Comparison of ENCODE assay signal across 8 cellular contexts in the genomic region with DNA sequence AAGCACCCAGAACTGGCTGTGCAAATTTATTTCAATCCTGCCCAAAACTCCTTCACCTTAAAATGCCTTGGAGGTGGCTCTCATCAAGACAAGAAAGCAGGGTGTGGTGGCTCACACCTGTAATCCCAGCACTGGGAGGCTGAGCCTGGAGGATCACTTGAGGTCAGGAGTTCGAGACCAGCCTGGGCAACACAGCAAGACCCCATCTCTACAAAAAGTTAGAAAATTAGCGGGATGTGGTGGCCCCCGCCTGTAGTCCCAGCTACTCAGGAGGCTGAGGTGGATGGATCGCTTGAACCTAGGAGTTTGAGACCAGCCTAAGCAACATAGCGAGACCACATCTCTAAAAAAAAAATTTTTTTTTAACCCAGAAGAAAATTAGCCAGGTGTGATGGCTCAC. TPM values are rescaled to one million over a fixed set of nuclear protein-coding genes. Genes with fewer than 3 reads are reported as not detected.
DNase-seq lines count a peak whose midpoint lies in the region; ATAC-seq and TF ChIP-seq lines count a peak whose summit lies in the region.

No MANE protein-coding gene starts in this region.

- POLR2A ChIA-PET in activated CD4-positive, alpha-beta T cell treated with anti-CD3 and anti-CD28 coated beads, Interleukin-2, amount 10 ng/mL, durations not matched to agents 7 days and 5 days (lab: Charles Lee) = no interaction called here

- no peaks in the 10 kb centered on the region for H3K9me3 Mint-ChIP-seq in activated CD4-positive, alpha-beta T cell treated with anti-CD3 and anti-CD28 coated beads, Interleukin-2, amount 10 ng/mL, durations not matched to agents 7 days and 5 days

- ATAC-seq in GM18858 (IDR thresholded peaks at IDR 0.05; ENCODE audit: unreplicated experiment) (no peak), body of pancreas (no peak)

- no peaks in the 10 kb centered on the region for H3K36me3 Mint-ChIP-seq in activated CD4-positive, alpha-beta T cell treated with anti-CD3 and anti-CD28 coated beads, Interleukin-2, amount 10 ng/mL, durations not matched to agents 7 days and 5 days (ENCODE audit: low read depth)

- DNase-seq in activated CD4-positive, alpha-beta T cell treated with anti-CD3 and anti-CD28 coated beads, Interleukin-2, amount 10 ng/mL, durations not matched to agents 7 days and 5 days = no peak
- DNase-seq in activated CD4-positive, alpha-beta T cell treated with anti-CD3 and anti-CD28 coated beads for 48 hours = no peak
- DNase-seq in WERI-Rb-1 (no peak), fibroblast of the aortic adventitia (ENCODE audit: low read depth) (no peak), spleen (no peak), NCI-H187 treated with DMSO at 0.1 percent for 48 hours (lab: John Stamatoyannopoulos, UW) (no peak), body of pancreas (no peak)

- H3K4me1 ChIP-seq in spleen (peaks cover 0 to 27% (median 20%) of the 10 kb centered on the region in 6 donors), body of pancreas (peaks cover 9% of the 10 kb centered on the region)

- H3K27ac Mint-ChIP-seq in activated CD4-positive, alpha-beta T cell treated with anti-CD3 and anti-CD28 coated beads, Interleukin-2, amount 10 ng/mL, durations not matched to agents 7 days and 5 days = no peak overlapping the region

- no peak for TF ChIP-seq POLR2A in spleen (IDR thresholded peaks at IDR 0.05)
- no peak for TF ChIP-seq POLR2A in body of pancreas (IDR thresholded peaks at IDR 0.05)

- intact Hi-C loops in spleen (cut with DNase I; ENCODE audit: low total_unique reads) (no loop called here), body of pancreas (cut with DNase I) (no loop called here)

- H3K27me3 ChIP-seq in WERI-Rb-1 (ENCODE audit: insufficient read depth, low read depth, severe bottlenecking) = no peaks in the 10 kb centered on the region
- H3K27me3 ChIP-seq in spleen (replicated peaks in 1 of 7) = peaks cover 0 to 66% (median 8%) of the 10 kb centered on the region in 7 donors
- peaks cover 0 to 8% of the 10 kb centered on the region in 2 donors for H3K27me3 ChIP-seq in body of pancreas

- H3K4me1 Mint-ChIP-seq in activated CD4-positive, alpha-beta T cell treated with anti-CD3 and anti-CD28 coated beads, Interleukin-2, amount 10 ng/mL, durations not matched to agents 7 days and 5 days = peaks cover 14% of the 10 kb centered on the region

- H3K36me3 ChIP-seq in WERI-Rb-1 (peaks cover 23% of the 10 kb centered on the region), spleen (no peaks in the 10 kb centered on the region), body of pancreas (replicated peaks in 1 of 2; ENCODE audit: insufficient read depth in 1 of 2, low read depth in 2 of 2) (no peaks in the 10 kb centered on the region)

- H3K4me3 ChIP-seq in WERI-Rb-1 (ENCODE audit: low read depth, low read length) (peak overlapping the region; percentile 15), fibroblast of the aortic adventitia (ENCODE audit: low read depth, low read length) (peak overlapping the region; percentile 31), spleen (peak overlapping the region; percentile 7 to 91 (median 69)), body of pancreas (no peak overlapping the region)

- CTCF ChIA-PET in activated CD4-positive, alpha-beta T cell treated with anti-CD3 and anti-CD28 coated beads, Interleukin-2, amount 10 ng/mL, durations not matched to agents 7 days and 5 days (lab: Charles Lee) = no interaction called here

- H3K9me3 ChIP-seq in WERI-Rb-1 (ENCODE audit: severe bottlenecking) (peaks cover 3% of the 10 kb centered on the region), spleen (no peaks in the 10 kb centered on the region), body of pancreas (no peaks in the 10 kb centered on the region)

- TF ChIP-seq CTCF in WERI-Rb-1 (IDR thresholded peaks at IDR 0.05; ENCODE audit: low read depth, low read length) (no peak), fibroblast of the aortic adventitia (IDR thresholded peaks at IDR 0.05; ENCODE audit: insufficient read depth, low read length) (no peak), spleen (IDR thresholded peaks at IDR 0.05 in 8 of 11, conservative IDR thresholded peaks at IDR 0.05 in 3 of 11) (no peak), body of pancreas (IDR thresholded peaks at IDR 0.05) (no peak)

- H3K4me3 Mint-ChIP-seq in activated CD4-positive, alpha-beta T cell treated with anti-CD3 and anti-CD28 coated beads, Interleukin-2, amount 10 ng/mL, durations not matched to agents 7 days and 5 days = peak overlapping the region; percentile 62

- H3K27ac ChIP-seq in WERI-Rb-1 = peak overlapping the region; percentile 29; the same call in 1 of the 2 replicates
- peak overlapping the region in 2 of 8 donors; percentile 67 to 82 for H3K27ac ChIP-seq in spleen
- H3K27ac ChIP-seq in body of pancreas = no peak overlapping the region

- 73 to 92% (median 85%) methylated on average over 5 of the region's 5 CpGs for WGBS in spleen, 5 donors
- 79 to 85% methylated on average over 5 of the region's 5 CpGs for WGBS in body of pancreas, 2 donors

- H3K27me3 Mint-ChIP-seq in activated CD4-positive, alpha-beta T cell treated with anti-CD3 and anti-CD28 coated beads, Interleukin-2, amount 10 ng/mL, durations not matched to agents 7 days and 5 days = peaks cover 39% of the 10 kb centered on the region

RNA-seq across cellular contexts. Expression of a gene that starts 0.7 kb away (rescaled TPM):
- total RNA-seq in activated CD4-positive, alpha-beta T cell treated with anti-CD3 and anti-CD28 coated beads, Interleukin-2, amount 10 ng/mL, durations not matched to agents 7 days and 5 days = under 1 TPM in 1 of 2 experiments, not detected in 1; 0.15 TPM
- total RNA-seq in fibroblast of the aortic adventitia (ENCODE audit: low replicate concordance) (not detected in 2 replicates), spleen (10 to 100 TPM in 4 of 7 donors, 1 to 10 TPM in 3; 7.1 to 14.7 (median 10.2) TPM), body of pancreas (under 1 TPM in 1 of 2 donors, not detected in 1; 0.52 TPM)
- polyA plus RNA-seq in spleen = 1 to 10 TPM in 1 of 3 donors, under 1 TPM in 2; 0.39 to 2.0 (median 0.71) TPM

Comparison
In these comparisons a context has a peak if more than half of its experiments do, and no peak if none do; other contexts are left out.
1. H3K4me3 ChIP-seq: peak in WERI-Rb-1 (single experiment), fibroblast of the aortic adventitia (single experiment) and spleen (8 of 8); none in body of pancreas (0 of 2).